2 cellular contexts compared by ENCODE assay signal in the genomic region with DNA sequence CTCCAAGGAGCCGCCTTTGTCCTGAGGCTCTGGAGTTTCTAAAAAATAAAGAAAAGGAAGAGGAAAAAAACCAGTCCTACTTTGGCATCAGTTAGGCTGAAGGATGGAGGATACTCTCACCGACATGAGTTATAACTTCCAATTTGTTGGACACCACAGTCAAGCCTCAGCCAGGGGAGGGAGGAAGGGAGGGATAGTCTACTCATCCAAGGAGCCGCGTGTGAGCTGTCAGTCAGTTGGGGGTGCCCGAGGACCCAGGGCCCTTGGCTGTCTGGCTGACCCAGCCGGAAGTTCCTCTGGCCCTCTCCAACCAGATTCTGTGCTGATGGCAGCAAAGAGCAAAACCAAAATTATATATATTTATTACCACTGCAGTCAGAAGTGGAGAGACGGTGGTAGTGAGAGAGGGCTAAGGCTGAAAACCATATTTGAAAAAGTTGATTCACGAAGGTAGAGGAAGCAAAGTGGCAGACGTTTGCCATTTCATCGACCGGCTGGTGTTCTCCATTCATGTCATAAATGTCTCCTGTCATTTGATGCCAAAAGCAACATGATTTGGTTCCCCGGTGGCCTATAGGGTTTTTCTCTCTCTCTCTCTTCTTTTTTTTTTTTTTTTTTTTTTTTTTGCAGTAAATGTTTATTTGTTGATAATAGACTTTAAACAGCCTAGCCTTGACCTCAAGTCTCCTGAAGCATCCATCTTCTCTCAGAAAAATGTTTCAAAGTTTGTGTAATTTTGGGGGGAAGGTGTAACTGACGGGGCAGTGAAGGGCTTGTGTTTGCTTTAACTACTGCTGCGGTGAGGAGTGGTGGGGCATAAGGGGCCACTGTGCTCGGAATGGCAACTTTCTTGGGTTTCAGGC.
TF ChIP-seq lines count a peak whose summit lies in the region.

No MANE protein-coding gene starts in this region.

TF ChIP-seq in HEK293T, 16 proteins besides CTCF, POLR2A, EP300 and RAD21:
- TF ChIP-seq FOXA1 (IDR thresholded peaks at IDR 0.05), result no peak
- TF ChIP-seq, protein P1, sequence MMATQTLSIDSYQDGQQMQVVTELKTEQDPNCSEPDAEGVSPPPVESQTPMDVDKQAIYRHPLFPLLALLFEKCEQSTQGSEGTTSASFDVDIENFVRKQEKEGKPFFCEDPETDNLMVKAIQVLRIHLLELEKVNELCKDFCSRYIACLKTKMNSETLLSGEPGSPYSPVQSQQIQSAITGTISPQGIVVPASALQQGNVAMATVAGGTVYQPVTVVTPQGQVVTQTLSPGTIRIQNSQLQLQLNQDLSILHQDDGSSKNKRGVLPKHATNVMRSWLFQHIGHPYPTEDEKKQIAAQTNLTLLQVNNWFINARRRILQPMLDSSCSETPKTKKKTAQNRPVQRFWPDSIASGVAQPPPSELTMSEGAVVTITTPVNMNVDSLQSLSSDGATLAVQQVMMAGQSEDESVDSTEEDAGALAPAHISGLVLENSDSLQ (IDR thresholded peaks at IDR 0.05), result peak; percentile 28; the same call in 1 of the 2 replicates

TF ChIP-seq in H1, 55 proteins besides CTCF, POLR2A, EP300 and RAD21:
- TF ChIP-seq, protein P2, sequence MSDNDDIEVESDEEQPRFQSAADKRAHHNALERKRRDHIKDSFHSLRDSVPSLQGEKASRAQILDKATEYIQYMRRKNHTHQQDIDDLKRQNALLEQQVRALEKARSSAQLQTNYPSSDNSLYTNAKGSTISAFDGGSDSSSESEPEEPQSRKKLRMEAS (IDR thresholded peaks at IDR 0.05), result no peak
- TF ChIP-seq GTF2F1 (IDR thresholded peaks at IDR 0.05; ENCODE audit: borderline replicate concordance, low read depth, low read length), result no peak
- TF ChIP-seq, protein P3, sequence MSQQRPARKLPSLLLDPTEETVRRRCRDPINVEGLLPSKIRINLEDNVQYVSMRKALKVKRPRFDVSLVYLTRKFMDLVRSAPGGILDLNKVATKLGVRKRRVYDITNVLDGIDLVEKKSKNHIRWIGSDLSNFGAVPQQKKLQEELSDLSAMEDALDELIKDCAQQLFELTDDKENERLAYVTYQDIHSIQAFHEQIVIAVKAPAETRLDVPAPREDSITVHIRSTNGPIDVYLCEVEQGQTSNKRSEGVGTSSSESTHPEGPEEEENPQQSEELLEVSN (IDR thresholded peaks at IDR 0.05), result no peak
- 0 out of 2 replicates have a peak, but pooled peaks have one; percentile 6 for TF ChIP-seq TCF12 (IDR thresholded peaks at IDR 0.05; ENCODE audit: low read depth, low read length)
- no peak for TF ChIP-seq TBP (IDR thresholded peaks at IDR 0.05; ENCODE audit: low read depth, low read length)
- no peak for TF ChIP-seq TAF7 (optimal IDR thresholded peaks at IDR 0.05; ENCODE audit: borderline replicate concordance, low read depth, low read length)
- TF ChIP-seq RBBP5 (IDR thresholded peaks at IDR 0.05; ENCODE audit: borderline replicate concordance, low read depth, low read length), result no peak
- TF ChIP-seq HDAC6 (IDR thresholded peaks at IDR 0.05; ENCODE audit: low read depth, low read length), result no peak
- TF ChIP-seq BCL11A (IDR thresholded peaks at IDR 0.05; ENCODE audit: low read depth in 2 of 2, low read length in 2 of 2), result no peak
- TF ChIP-seq RFX5 (IDR thresholded peaks at IDR 0.05; ENCODE audit: borderline replicate concordance, low read depth, low read length), result no peak
- TF ChIP-seq CBX8 (IDR thresholded peaks at IDR 0.05; ENCODE audit: borderline replicate concordance, low read depth, low read length), result peak; percentile 70; the same call in 1 of the 2 replicates
- no peak for TF ChIP-seq CBX5 (IDR thresholded peaks at IDR 0.05; ENCODE audit: low read depth, low read length)
